1 cellular context compared by ENCODE assay signal in the genomic region with DNA sequence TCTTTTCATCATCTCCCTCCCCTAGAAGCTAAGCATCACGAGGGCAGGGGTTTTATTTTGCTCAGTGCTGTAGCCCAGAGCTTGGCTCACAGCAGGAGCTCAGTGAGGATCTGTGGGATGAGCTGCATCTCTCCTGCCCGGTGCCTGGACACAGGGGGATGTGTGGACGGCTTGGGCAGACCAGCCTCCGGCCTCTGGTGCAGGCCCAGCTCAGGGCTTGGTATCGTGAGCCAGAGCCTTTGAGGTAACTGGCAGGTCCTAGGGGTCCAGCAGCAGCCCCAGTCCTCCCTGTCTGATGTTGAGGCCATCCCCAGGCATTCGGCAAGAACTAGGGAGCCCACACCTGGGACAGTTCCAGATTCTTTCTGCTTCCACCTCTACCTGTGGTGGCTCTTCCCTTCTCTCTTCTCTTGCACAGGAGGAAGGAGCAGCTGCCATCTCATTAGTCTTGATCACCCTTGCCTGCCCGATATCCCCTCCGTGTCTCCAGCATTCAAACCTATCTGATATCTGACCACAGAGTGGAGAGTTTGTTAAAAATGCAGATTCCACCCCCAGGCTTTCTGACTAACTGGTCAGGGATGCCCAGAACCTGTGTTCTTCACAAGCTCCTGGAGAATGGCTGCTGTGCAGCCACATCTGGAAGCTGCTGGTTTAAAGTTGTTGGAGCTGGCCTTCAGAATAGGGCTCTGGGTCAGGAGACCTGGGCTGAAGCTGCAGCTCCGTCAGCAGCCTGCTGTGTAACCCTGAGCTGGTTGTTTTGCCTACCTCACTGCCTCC.
TF ChIP-seq lines count a peak whose summit lies in the region.

No MANE protein-coding gene starts in this region.

TF ChIP-seq in IMR-90, 13 proteins besides CTCF, POLR2A, EP300 and RAD21:
- no peak for TF ChIP-seq NFE2L2 (IDR thresholded peaks at IDR 0.05; ENCODE audit: low read depth, low read length)
- TF ChIP-seq, protein P1, sequence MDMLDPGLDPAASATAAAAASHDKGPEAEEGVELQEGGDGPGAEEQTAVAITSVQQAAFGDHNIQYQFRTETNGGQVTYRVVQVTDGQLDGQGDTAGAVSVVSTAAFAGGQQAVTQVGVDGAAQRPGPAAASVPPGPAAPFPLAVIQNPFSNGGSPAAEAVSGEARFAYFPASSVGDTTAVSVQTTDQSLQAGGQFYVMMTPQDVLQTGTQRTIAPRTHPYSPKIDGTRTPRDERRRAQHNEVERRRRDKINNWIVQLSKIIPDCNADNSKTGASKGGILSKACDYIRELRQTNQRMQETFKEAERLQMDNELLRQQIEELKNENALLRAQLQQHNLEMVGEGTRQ (IDR thresholded peaks at IDR 0.05; ENCODE audit: low read depth, low read length), result no peak
- TF ChIP-seq FOS (IDR thresholded peaks at IDR 0.05; ENCODE audit: low read depth, low read length), result no peak
- no peak for TF ChIP-seq CEBPB (IDR thresholded peaks at IDR 0.05; ENCODE audit: low read depth, low read length)
- no peak for TF ChIP-seq MAFK (IDR thresholded peaks at IDR 0.05; ENCODE audit: low read depth, low read length)
- no peak for TF ChIP-seq CHD1 (IDR thresholded peaks at IDR 0.05; ENCODE audit: low read depth, low read length)
- TF ChIP-seq, protein P2, sequence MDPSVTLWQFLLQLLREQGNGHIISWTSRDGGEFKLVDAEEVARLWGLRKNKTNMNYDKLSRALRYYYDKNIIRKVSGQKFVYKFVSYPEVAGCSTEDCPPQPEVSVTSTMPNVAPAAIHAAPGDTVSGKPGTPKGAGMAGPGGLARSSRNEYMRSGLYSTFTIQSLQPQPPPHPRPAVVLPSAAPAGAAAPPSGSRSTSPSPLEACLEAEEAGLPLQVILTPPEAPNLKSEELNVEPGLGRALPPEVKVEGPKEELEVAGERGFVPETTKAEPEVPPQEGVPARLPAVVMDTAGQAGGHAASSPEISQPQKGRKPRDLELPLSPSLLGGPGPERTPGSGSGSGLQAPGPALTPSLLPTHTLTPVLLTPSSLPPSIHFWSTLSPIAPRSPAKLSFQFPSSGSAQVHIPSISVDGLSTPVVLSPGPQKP (IDR thresholded peaks at IDR 0.05; ENCODE audit: borderline replicate concordance, low read depth, low read length), result no peak
- TF ChIP-seq RFX5 (IDR thresholded peaks at IDR 0.05; ENCODE audit: low read depth, low read length), result no peak
- TF ChIP-seq MAZ (IDR thresholded peaks at IDR 0.05; ENCODE audit: borderline replicate concordance, low read depth, low read length), result no peak
- TF ChIP-seq BHLHE40 (IDR thresholded peaks at IDR 0.05; ENCODE audit: low read depth, low read length), result no peak
- no peak for TF ChIP-seq SMC3 (IDR thresholded peaks at IDR 0.05; ENCODE audit: low read depth, low read length)
- TF ChIP-seq RCOR1 (IDR thresholded peaks at IDR 0.05; ENCODE audit: insufficient replicate concordance, low read length), result no peak
- no peak for TF ChIP-seq MXI1 (IDR thresholded peaks at IDR 0.05; ENCODE audit: borderline replicate concordance, low read depth, low read length)
